15 cellular contexts compared by ENCODE assay signal in the genomic region with DNA sequence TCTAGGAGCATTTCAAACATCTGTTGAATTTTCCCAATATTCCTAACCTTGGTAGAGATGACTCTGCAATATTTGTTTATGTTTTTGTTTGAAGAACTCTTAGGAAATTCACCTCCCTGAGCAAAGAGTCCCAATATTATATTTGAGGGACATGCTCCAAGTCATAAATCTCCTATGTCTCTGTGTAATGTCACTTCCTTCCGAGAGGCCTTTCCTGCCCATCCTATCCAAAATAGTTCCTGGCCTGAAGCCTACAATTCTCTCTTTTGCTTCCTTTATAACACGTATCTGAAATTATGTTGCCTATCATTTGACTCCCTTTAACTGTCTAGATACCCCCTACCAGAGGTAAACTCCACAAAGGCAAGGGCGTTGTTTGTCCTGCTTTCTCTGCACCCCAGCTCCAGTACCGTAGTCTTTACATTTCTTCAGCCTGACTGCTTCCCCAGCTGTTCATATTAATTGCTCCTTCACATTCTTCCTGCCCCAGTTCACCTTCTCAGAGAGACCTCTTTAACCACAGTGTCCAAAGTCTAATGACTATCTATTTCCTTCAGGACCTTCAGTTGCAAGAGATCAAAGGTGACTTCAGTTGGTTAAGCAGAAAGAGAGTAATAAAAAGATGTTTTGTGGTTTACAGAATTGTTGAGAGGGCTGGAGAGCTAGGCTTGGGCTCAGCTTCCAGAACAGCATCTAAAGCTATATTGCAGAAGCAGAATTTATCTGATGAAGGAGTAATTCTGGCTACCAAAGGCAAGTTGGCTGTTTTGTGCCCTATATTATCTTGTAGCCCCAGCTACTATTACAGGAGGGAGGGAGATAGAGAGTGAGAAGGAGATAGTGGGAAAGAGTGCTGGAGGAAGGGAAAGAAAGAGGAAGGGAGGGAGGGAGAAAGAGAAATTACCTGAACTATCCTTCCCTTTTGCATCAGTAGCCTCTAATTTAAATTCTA.
DNase-seq lines count a peak whose midpoint lies in the region; ATAC-seq and TF ChIP-seq lines count a peak whose summit lies in the region.
"Had no signal": no experiment of that assay in that cellular context is flagged by ENCODE, and none has a peak within 500 bp of the region (broad histone marks: within the 10 kb centered on the region; RNA-seq: fewer than 3 reads in every experiment).

No MANE protein-coding gene starts in this region.

- TF ChIP-seq CTCF in left lung (IDR thresholded peaks at IDR 0.05) (no peak), uterus (IDR thresholded peaks at IDR 0.05) (no peak)

- WGBS in aorta, 2 donors = 34 to 46% methylated on average over 4 of the region's 4 CpGs

- intact Hi-C loops in left lung (cut with DNase I) (no loop called here), uterus (cut with DNase I; ENCODE audit: low total_unique reads) (no loop called here), aorta (cut with DNase I) (no loop called here)

- H3K36me3 ChIP-seq in BLaER1 treated with 17β-estradiol and CSF1 and Interleukin-3, amounts not matched to agents 10 nM and 100 nM = no peaks in the 10 kb centered on the region
- H3K36me3 ChIP-seq in endocrine pancreas (ENCODE audit: control insufficient read depth, insufficient read depth, low read length) (no peaks in the 10 kb centered on the region), left lung (no peaks in the 10 kb centered on the region), uterus (no peaks in the 10 kb centered on the region), aorta (ENCODE audit: control insufficient read depth in 1 of 2, insufficient read depth in 2 of 2, low read length in 1 of 2) (no peaks in the 10 kb centered on the region)
- H3K36me3 ChIP-seq: right atrium auricular region, SJSA1 had no signal

- no peak overlapping the region for H3K27ac ChIP-seq in BLaER1 treated with 17β-estradiol and CSF1 and Interleukin-3, amounts not matched to agents 10 nM and 100 nM
- H3K27ac ChIP-seq in left lung = no peak overlapping the region
- no peak overlapping the region for H3K27ac ChIP-seq in uterus
- H3K27ac ChIP-seq in aorta (ENCODE audit: low read depth in 1 of 2, low read length in 2 of 2) = no peak overlapping the region
- H3K27ac ChIP-seq: right atrium auricular region, SJSA1 had no signal

- TF ChIP-seq POLR2A in uterus (IDR thresholded peaks at IDR 0.05) = no peak

- no peaks in the 10 kb centered on the region for H4K20me1 ChIP-seq in BLaER1 treated with 17β-estradiol and CSF1 and Interleukin-3, amounts not matched to agents 10 nM and 100 nM

- H3K27me3 ChIP-seq in BLaER1 treated with 17β-estradiol and CSF1 and Interleukin-3, amounts not matched to agents 10 nM and 100 nM = no peaks in the 10 kb centered on the region
- H3K27me3 ChIP-seq in endocrine pancreas (ENCODE audit: control insufficient read depth, insufficient read depth, low read length) (no peaks in the 10 kb centered on the region), left lung (no peaks in the 10 kb centered on the region), uterus (no peaks in the 10 kb centered on the region), aorta (ENCODE audit: control insufficient read depth in 1 of 2, insufficient read depth in 2 of 2, low read length in 1 of 2) (no peaks in the 10 kb centered on the region)
- H3K27me3 ChIP-seq: right atrium auricular region, SJSA1 had no signal

- H3K9ac ChIP-seq in BLaER1 treated with 17β-estradiol and CSF1 and Interleukin-3, amounts not matched to agents 10 nM and 100 nM = no peak overlapping the region
- no peak overlapping the region for H3K9ac ChIP-seq in endocrine pancreas (ENCODE audit: control insufficient read depth, insufficient read depth, low read length)

- peaks cover 0 to 11% (median 0%) of the 10 kb centered on the region in 11 experiments; a peak in 2 of 22 replicates for H3K9me3 ChIP-seq in BLaER1 treated with 17β-estradiol and CSF1 and Interleukin-3, amounts not matched to agents 10 nM and 100 nM (replicated peaks in 1 of 11)
- no peaks in the 10 kb centered on the region for H3K9me3 ChIP-seq in endocrine pancreas (ENCODE audit: control insufficient read depth, low read length)
- H3K9me3 ChIP-seq in left lung = peaks cover 0 to 6% of the 10 kb centered on the region in 2 donors
- H3K9me3 ChIP-seq in uterus = no peaks in the 10 kb centered on the region
- H3K9me3 ChIP-seq in aorta (ENCODE audit: control insufficient read depth, low read length) = peaks cover 5% of the 10 kb centered on the region
- H3K9me3 ChIP-seq: right atrium auricular region, SJSA1 had no signal

- H3K4me2 ChIP-seq in BLaER1 treated with 17β-estradiol and CSF1 and Interleukin-3, amounts not matched to agents 10 nM and 100 nM = peak overlapping the region in 7 of 11 experiments; percentile 7 to 59 (median 44); a peak in 15 of 22 replicates

- H3K4me1 ChIP-seq in BLaER1 treated with 17β-estradiol and CSF1 and Interleukin-3, amounts not matched to agents 10 nM and 100 nM = peaks cover 8 to 21% (median 14%) of the 10 kb centered on the region in 10 experiments; a peak in 18 of 20 replicates
- H3K4me1 ChIP-seq in endocrine pancreas (ENCODE audit: control insufficient read depth, insufficient read depth, low read length) (no peaks in the 10 kb centered on the region), left lung (no peaks in the 10 kb centered on the region), uterus (no peaks in the 10 kb centered on the region), aorta (ENCODE audit: control insufficient read depth in 1 of 2, insufficient read depth in 2 of 2, low read length in 2 of 2) (no peaks in the 10 kb centered on the region)
- H3K4me1 ChIP-seq: right atrium auricular region, SJSA1 had no signal

- DNase-seq in Jurkat, Clone E6-1 (ENCODE audit: low read depth, low spot score) = peak; percentile 39
- DNase-seq in OCI-M2 (lab: John Stamatoyannopoulos, UW; ENCODE audit: unreplicated experiment) (peak; percentile 55), left lung (no peak), uterus (no peak), NCI-H2227 treated with DMSO at 0.1 percent for 48 hours (lab: John Stamatoyannopoulos, UW) (no peak), aorta (no peak)
- DNase-seq: activated T-cell treated with anti-CD3 and anti-CD28 coated beads, Interleukin-2, amount 50 U/mL, for 24 hours; COR-L47; GDM1; mesendoderm; NCI-H226 had no signal

- ATAC-seq in left lung = no peak
- no peak for ATAC-seq in aorta (ENCODE audit: low FRiP score)

- H3K4me3 ChIP-seq in BLaER1 treated with 17β-estradiol and CSF1 and Interleukin-3, amounts not matched to agents 10 nM and 100 nM = no peak overlapping the region
- H3K4me3 ChIP-seq in Jurkat, Clone E6-1 (ENCODE audit: low read length) = no peak overlapping the region
- peak overlapping the region; percentile 29 for H3K4me3 ChIP-seq in endocrine pancreas (ENCODE audit: control insufficient read depth, insufficient read depth, low read length)
- no peak overlapping the region for H3K4me3 ChIP-seq in left lung
- no peak overlapping the region for H3K4me3 ChIP-seq in uterus
- no peak overlapping the region for H3K4me3 ChIP-seq in aorta (ENCODE audit: low read length in 2 of 2)
- H3K4me3 ChIP-seq: right atrium auricular region, SJSA1 had no signal

Comparison
In these comparisons a context has a peak if more than half of its experiments do, and no peak if none do; other contexts are left out.
1. DNase-seq: peak in Jurkat, Clone E6-1 (single experiment) and OCI-M2 (single experiment); none in left lung (0 of 2), uterus (0 of 2), NCI-H2227 treated with DMSO at 0.1 percent for 48 hours (single experiment) and aorta (0 of 2).